8 cellular contexts compared by ENCODE assay signal in the genomic region with DNA sequence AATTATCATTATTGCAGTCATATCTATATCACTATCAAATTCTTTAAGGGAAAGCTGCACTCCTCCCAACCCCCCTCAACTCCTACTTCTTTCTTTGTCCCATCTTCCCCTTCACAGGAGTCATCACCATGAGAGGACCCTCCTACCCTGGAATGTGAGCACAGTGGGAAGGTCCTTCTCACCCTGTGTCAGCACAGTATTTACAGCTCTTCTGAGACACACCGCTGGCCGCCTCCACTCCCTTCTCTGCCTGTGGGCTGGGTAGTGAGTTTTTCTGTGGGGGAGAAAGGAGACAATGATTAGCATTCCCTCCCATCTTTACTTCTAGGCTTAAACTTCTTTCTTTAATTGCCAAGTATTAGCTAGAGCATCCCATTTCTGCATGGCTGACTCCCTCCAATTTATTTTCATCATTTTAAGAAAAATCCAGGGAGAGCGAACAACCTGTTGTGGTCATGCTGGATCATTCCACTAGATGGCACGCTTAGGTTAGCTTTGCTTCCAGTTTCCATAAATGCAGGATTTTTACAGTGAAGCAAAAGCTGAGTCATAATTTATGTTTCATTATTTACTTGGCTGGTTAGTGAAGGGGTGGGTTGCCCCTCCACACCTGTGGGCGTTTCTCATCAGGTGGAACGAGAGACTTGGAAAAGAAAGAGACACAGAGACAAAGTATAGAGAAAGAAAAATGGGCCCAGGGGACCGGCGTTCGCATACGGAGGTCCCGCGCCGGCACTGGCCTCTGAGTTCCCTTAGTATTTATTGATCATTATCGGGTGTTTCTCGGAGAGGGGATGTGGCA.
DNase-seq lines count a peak whose midpoint lies in the region; ATAC-seq lines count a peak whose summit lies in the region.

No MANE protein-coding gene starts in this region.

- no peaks in the 10 kb centered on the region for H3K79me1 ChIP-seq in neuronal stem cell (ENCODE audit: low read depth, low read length)

- H3K27ac ChIP-seq in neuronal stem cell (replicated peaks; ENCODE audit: low read length), result no peak overlapping the region
- no peak overlapping the region for H3K27ac ChIP-seq in effector memory CD4-positive, alpha-beta T cell (ENCODE audit: insufficient read depth, low read length, poor library complexity, severe bottlenecking)

- no peak overlapping the region for H3K14ac ChIP-seq in neuronal stem cell (ENCODE audit: low read length)

- H3K23ac ChIP-seq in neuronal stem cell (ENCODE audit: low read depth, low read length, poor library complexity), result no peak overlapping the region

- no peak overlapping the region for H3K4ac ChIP-seq in neuronal stem cell (ENCODE audit: low read length)

- H3K4me3 ChIP-seq in neuronal stem cell (ENCODE audit: low read length in 2 of 2), result peak overlapping the region in 1 of 2 donors; percentile 13
- no peak overlapping the region for H3K4me3 ChIP-seq in effector memory CD4-positive, alpha-beta T cell (ENCODE audit: insufficient read depth, low read depth, low read length, poor library complexity, severe bottlenecking)

- H4K8ac ChIP-seq in neuronal stem cell (ENCODE audit: low read depth, low read length), result no peak overlapping the region

- peak; percentile 67 for DNase-seq in COLO829 (ENCODE audit: low spot score)
- peak; percentile 76 for DNase-seq in NCI-H2227 (lab: John Stamatoyannopoulos, UW; ENCODE audit: unreplicated experiment)
- peak; percentile 30 for DNase-seq in activated T-cell treated with anti-CD3 and anti-CD28 coated beads, Interleukin-2, amount 50 U/mL, for 48 hours
- peak; percentile 11 for DNase-seq in germinal center (ENCODE audit: low spot score)
- peak; percentile 49 for DNase-seq in neuronal stem cell (ENCODE audit: low spot score)
- no peak for DNase-seq in effector memory CD4-positive, alpha-beta T cell

- no peak overlapping the region for H3K9ac ChIP-seq in neuronal stem cell (ENCODE audit: low read depth, low read length, poor library complexity)

- H3K27me3 ChIP-seq in neuronal stem cell (ENCODE audit: control insufficient read depth in 3 of 3, insufficient read depth in 3 of 3, low read depth in 1 of 3, low read length in 3 of 3), result peaks cover 0 to 5% (median 0%) of the 10 kb centered on the region in 3 experiments
- H3K27me3 ChIP-seq in effector memory CD4-positive, alpha-beta T cell (replicated peaks; ENCODE audit: control insufficient read depth, insufficient read depth, low read length, poor library complexity, severe bottlenecking), result no peaks in the 10 kb centered on the region

- no peak overlapping the region for H3K18ac ChIP-seq in neuronal stem cell (ENCODE audit: low read length)

- H3K4me2 ChIP-seq in neuronal stem cell (ENCODE audit: insufficient read depth, low read length, poor library complexity, severe bottlenecking), result no peak overlapping the region

- no peak overlapping the region for H2BK120ac ChIP-seq in neuronal stem cell (ENCODE audit: low read depth, low read length)

- no peak overlapping the region for H2BK15ac ChIP-seq in neuronal stem cell (ENCODE audit: low read length)

- no peak overlapping the region for H2AK5ac ChIP-seq in neuronal stem cell (ENCODE audit: low read depth, low read length)

- H3K36me3 ChIP-seq in neuronal stem cell (replicated peaks in 1 of 2; ENCODE audit: control insufficient read depth in 2 of 2, insufficient read depth in 2 of 2, low read length in 2 of 2), result no peaks in the 10 kb centered on the region
- H3K36me3 ChIP-seq in effector memory CD4-positive, alpha-beta T cell (ENCODE audit: control insufficient read depth, insufficient read depth, low read length), result no peaks in the 10 kb centered on the region

- no peaks in the 10 kb centered on the region for H3K9me3 ChIP-seq in neuronal stem cell (replicated peaks in 1 of 2; ENCODE audit: control insufficient read depth in 2 of 2, insufficient read depth in 1 of 2, low read depth in 1 of 2, low read length in 2 of 2)
- H3K9me3 ChIP-seq in effector memory CD4-positive, alpha-beta T cell (ENCODE audit: control insufficient read depth, low read length), result no peaks in the 10 kb centered on the region

- H3K4me1 ChIP-seq in neuronal stem cell (ENCODE audit: control insufficient read depth in 2 of 2, insufficient read depth in 1 of 2, low read depth in 1 of 2, low read length in 2 of 2), result peaks cover 0 to 4% of the 10 kb centered on the region in 2 donors
- no peaks in the 10 kb centered on the region for H3K4me1 ChIP-seq in effector memory CD4-positive, alpha-beta T cell (ENCODE audit: control insufficient read depth, insufficient read depth, low read length, poor library complexity, severe bottlenecking)

- H2AFZ ChIP-seq in neuronal stem cell (ENCODE audit: low read length), result peak overlapping the region; percentile 83

- no peak overlapping the region for H2BK12ac ChIP-seq in neuronal stem cell (ENCODE audit: low read length)

- ATAC-seq in GM19035 (IDR thresholded peaks at IDR 0.05; ENCODE audit: unreplicated experiment) (peak; percentile 96), HG03108 (IDR thresholded peaks at IDR 0.05; ENCODE audit: unreplicated experiment) (peak; percentile 89)

- no peak overlapping the region for H4K91ac ChIP-seq in neuronal stem cell (ENCODE audit: low read depth, low read length, poor library complexity)

- WGBS in neuronal stem cell (ENCODE audit: extremely low coverage in 2 of 2, insufficient read length in 2 of 2, insufficient replicate concordance in 1 of 2), 2 donors, result no CpG with 5 or more reads among the region's 15 CpGs

- H2BK5ac ChIP-seq in neuronal stem cell (ENCODE audit: low read length), result no peak overlapping the region

Comparison
In these comparisons a context has a peak if more than half of its experiments do, and no peak if none do; other contexts are left out.
1. DNase-seq: peak in COLO829 (single experiment), NCI-H2227 (single experiment), activated T-cell treated with anti-CD3 and anti-CD28 coated beads, Interleukin-2, amount 50 U/mL, for 48 hours (2 of 2), germinal center (single experiment) and neuronal stem cell (single experiment); none in effector memory CD4-positive, alpha-beta T cell (0 of 3).